In genomic region chr20:44475694-44476560, GRCh38 we compare ENCODE assay signal across 8 cellular contexts. TPM values are rescaled to one million over a fixed set of nuclear protein-coding genes. Genes with fewer than 3 reads are reported as not detected.
A peak's percentile ranks its signal among the peaks of the same experiment; 100 is the strongest.
DNase-seq lines count a peak whose midpoint lies in the region; ATAC-seq and TF ChIP-seq lines count a peak whose summit lies in the region.

Gene TTPAL, plus strand, starts transcription at chr20:44475874. Its CDS starts 4,126 bp downstream, at chr20:44480000.

- POLR2A ChIA-PET in RWPE1 (lab: Yijun Ruan, JAX; ENCODE audit: low non-redundant PET): interaction anchor here (0.5 to 1.1 kb wide), 8 partner anchors 11 to 847 kb away, joined by 3 to 10 read pairs (median 3); partner anchors contain the start of gene SERINC3

- H3K9me3 Mint-ChIP-seq in activated T-helper 2 cell treated with anti-CD3 and anti-CD28 coated beads, Interferon-gamma antibody, Interleukin-2, Interleukin-4, amounts not matched to agents 10 μg/mL and 5 μg/mL and 100 μg/mL, durations not matched to agents 14 hours and 24 hours and 36 hours: no peaks in the 10 kb centered on the region
- no peaks in the 10 kb centered on the region for H3K9me3 Mint-ChIP-seq in nephron

- H3K27me3 Mint-ChIP-seq in activated T-helper 2 cell treated with anti-CD3 and anti-CD28 coated beads, Interferon-gamma antibody, Interleukin-2, Interleukin-4, amounts not matched to agents 10 μg/mL and 5 μg/mL and 100 μg/mL, durations not matched to agents 14 hours and 24 hours and 36 hours (ENCODE audit: low read depth): no peaks in the 10 kb centered on the region
- no peaks in the 10 kb centered on the region for H3K27me3 Mint-ChIP-seq in nephron (ENCODE audit: low read depth)

- CTCF ChIA-PET in RWPE1 (lab: Yijun Ruan, JAX): interaction anchor here (0.5 to 2.7 kb wide), 9 partner anchors 11 to 663 kb away, joined by 3 to 19 read pairs (median 5); partner anchors contain the start of gene FITM2

- TF ChIP-seq CTCF in LNCaP clone FGC (IDR thresholded peaks at IDR 0.05; ENCODE audit: control insufficient read depth, extremely low read depth, insufficient read depth): peak; percentile 48
- no peak; the same call in 1 of the 2 replicates for TF ChIP-seq CTCF in RWPE1 (conservative IDR thresholded peaks at IDR 0.05; ENCODE audit: low read depth)
- peak; percentile 32 for TF ChIP-seq CTCF in fibroblast of pulmonary artery (IDR thresholded peaks at IDR 0.05; ENCODE audit: low read length, missing control alignments)
- peak in 1 of 3 experiments; percentile 27 for TF ChIP-seq CTCF in nephron (IDR thresholded peaks at IDR 0.05; ENCODE audit: unreplicated experiment in 3 of 3)

- peak within 1 kb of the TSS; percentile 94 for H3K27ac Mint-ChIP-seq in activated T-helper 2 cell treated with anti-CD3 and anti-CD28 coated beads, Interferon-gamma antibody, Interleukin-2, Interleukin-4, amounts not matched to agents 10 μg/mL and 5 μg/mL and 100 μg/mL, durations not matched to agents 14 hours and 24 hours and 36 hours
- peak within 1 kb of the TSS; percentile 50 to 90 (median 82) for H3K27ac Mint-ChIP-seq in nephron

- intact Hi-C loops in activated T-helper 2 cell treated with anti-CD3 and anti-CD28 coated beads, Interferon-gamma antibody, Interleukin-2, Interleukin-4, amounts not matched to agents 10 μg/mL and 5 μg/mL and 100 μg/mL, durations not matched to agents 14 hours and 24 hours and 36 hours (cut with micrococcal nuclease): loop anchor here (2.0 to 10.0 kb wide), 4 partner anchors 19 to 136 kb away; partner anchors contain the start of gene SERINC3

- peak; percentile 95 for ATAC-seq in stimulated activated naive CD8-positive, alpha-beta T cell treated with anti-CD3 and anti-CD28 coated beads, Interleukin-15, Interleukin-2, amounts not matched to agents 100 U/mL and 50 U/mL, for 24 hours

- H3K4me3 Mint-ChIP-seq in activated T-helper 2 cell treated with anti-CD3 and anti-CD28 coated beads, Interferon-gamma antibody, Interleukin-2, Interleukin-4, amounts not matched to agents 10 μg/mL and 5 μg/mL and 100 μg/mL, durations not matched to agents 14 hours and 24 hours and 36 hours (ENCODE audit: low read depth): peak within 1 kb of the TSS; percentile 95
- H3K4me3 Mint-ChIP-seq in nephron: peak within 1 kb of the TSS; percentile 89 to 96 (median 95)

- peaks cover 4% of the 10 kb centered on the region for H3K36me3 Mint-ChIP-seq in activated T-helper 2 cell treated with anti-CD3 and anti-CD28 coated beads, Interferon-gamma antibody, Interleukin-2, Interleukin-4, amounts not matched to agents 10 μg/mL and 5 μg/mL and 100 μg/mL, durations not matched to agents 14 hours and 24 hours and 36 hours (ENCODE audit: low read depth)
- peaks cover 8% of the 10 kb centered on the region for H3K36me3 Mint-ChIP-seq in nephron (ENCODE audit: low read depth)

- peak within 1 kb of the TSS; percentile 68 for H3K27ac ChIP-seq in RWPE1

- peak; percentile 84 for DNase-seq in EH (ENCODE audit: low read depth)
- DNase-seq in H4 (ENCODE audit: low spot score): peak; percentile 85
- DNase-seq in LNCaP clone FGC (ENCODE audit: low read depth): peak; percentile 53
- DNase-seq in RWPE1 (ENCODE audit: low spot score): peak; percentile 99
- DNase-seq in activated T-helper 2 cell treated with anti-CD3 and anti-CD28 coated beads, Interferon-gamma antibody, Interleukin-2, Interleukin-4, amounts not matched to agents 10 μg/mL and 5 μg/mL and 100 μg/mL, durations not matched to agents 14 hours and 24 hours and 36 hours (ENCODE audit: low spot score): peak; percentile 86
- DNase-seq in fibroblast of pulmonary artery (ENCODE audit: low read depth): peak; percentile 85
- peak; percentile 94 for DNase-seq in stimulated activated naive CD8-positive, alpha-beta T cell treated with anti-CD3 and anti-CD28 coated beads, Interleukin-15, Interleukin-2, amounts not matched to agents 100 U/mL and 50 U/mL, for 24 hours

- peaks cover 17% of the 10 kb centered on the region for H3K4me1 Mint-ChIP-seq in activated T-helper 2 cell treated with anti-CD3 and anti-CD28 coated beads, Interferon-gamma antibody, Interleukin-2, Interleukin-4, amounts not matched to agents 10 μg/mL and 5 μg/mL and 100 μg/mL, durations not matched to agents 14 hours and 24 hours and 36 hours (ENCODE audit: low read depth)
- peaks cover 27% of the 10 kb centered on the region for H3K4me1 Mint-ChIP-seq in nephron

- H3K4me3 ChIP-seq in LNCaP clone FGC (ENCODE audit: low read depth, low read length) (peak within 1 kb of the TSS; percentile 85), fibroblast of pulmonary artery (replicated peaks; ENCODE audit: low read depth, low read length) (peak within 1 kb of the TSS; percentile 88)

RNA-seq across cellular contexts. Expression of gene TTPAL, which starts in this region (rescaled TPM):
- 8.8 and 11.2 TPM in 2 replicates for total RNA-seq in H4 (2014; rRNA removed; shearing (Covaris generic))
- total RNA-seq in activated T-helper 2 cell treated with anti-CD3 and anti-CD28 coated beads, Interferon-gamma antibody, Interleukin-2, Interleukin-4, amounts not matched to agents 10 μg/mL and 5 μg/mL and 100 μg/mL, durations not matched to agents 14 hours and 24 hours and 36 hours: 19.7 and 20.8 TPM in 2 replicates

Comparison
In these comparisons a context has a peak if more than half of its experiments do, and no peak if none do; other contexts are left out.
1. Peak in every context shown above with its lines: DNase-seq, ATAC-seq, H3K4me3 ChIP-seq and H3K27ac ChIP-seq.